In genomic region chr7:103344453-103345149, GRCh38 we compare ENCODE assay signal across 8 cellular contexts. TPM values are rescaled to one million over a fixed set of nuclear protein-coding genes. Genes with fewer than 3 reads are reported as not detected.
DNase-seq lines count a peak whose midpoint lies in the region; ATAC-seq and TF ChIP-seq lines count a peak whose summit lies in the region.

TSS of gene DNAJC2 (minus strand) at chr7:103344767. CDS start at chr7:103344622, 145 bp downstream.

- peak within 1 kb of the TSS; percentile 100 for H3K4me3 Mint-ChIP-seq in T-helper 17 cell

- H3K4me3 ChIP-seq in right atrium auricular region (peak within 1 kb of the TSS; percentile 79 to 94), psoas muscle (peak within 1 kb of the TSS; percentile 77), urinary bladder (ENCODE audit: low read depth, low read length) (peak within 1 kb of the TSS; percentile 83)

- peaks cover 42% of the 10 kb centered on the region for H3K4me1 Mint-ChIP-seq in T-helper 17 cell

- H3K27ac Mint-ChIP-seq in T-helper 17 cell = peak within 1 kb of the TSS; percentile 99

- no peaks in the 10 kb centered on the region for H3K9me3 ChIP-seq in T-helper 17 cell (ENCODE audit: control insufficient read depth, low read length, poor library complexity, severe bottlenecking)
- H3K9me3 ChIP-seq in right atrium auricular region = no peaks in the 10 kb centered on the region
- H3K9me3 ChIP-seq in psoas muscle = no peaks in the 10 kb centered on the region

- H3K27me3 ChIP-seq in right atrium auricular region = no peaks in the 10 kb centered on the region
- H3K27me3 ChIP-seq in psoas muscle (ENCODE audit: insufficient read depth in 3 of 3, low read length in 2 of 3) = no peaks in the 10 kb centered on the region

- TF ChIP-seq CTCF in right atrium auricular region (IDR thresholded peaks at IDR 0.05) (no peak), psoas muscle (IDR thresholded peaks at IDR 0.05) (no peak)

- ATAC-seq in GM18498 (IDR thresholded peaks at IDR 0.05; ENCODE audit: unreplicated experiment) (peak; percentile 81), HG02885 (IDR thresholded peaks at IDR 0.05; ENCODE audit: poor library complexity, unreplicated experiment) (peak; percentile 80), T-helper 17 cell (peak; percentile 88), psoas muscle (peak; percentile 89 to 94 (median 92))

- H3K27me3 Mint-ChIP-seq in T-helper 17 cell = no peaks in the 10 kb centered on the region

- DNase-seq in NCI-H1694 (lab: John Stamatoyannopoulos, UW) (peak; percentile 85), T-helper 17 cell (peak; percentile 63 to 76 (median 70)), amygdala (lab: John Stamatoyannopoulos, UW) (peak in 55 of 56 donors; percentile 17 to 90 (median 75)), right atrium auricular region (ENCODE audit: low spot score) (peak; percentile 86), psoas muscle (peak; percentile 88 to 92)

- H3K27ac ChIP-seq in right atrium auricular region = peak within 1 kb of the TSS; percentile 75 to 83
- peak within 1 kb of the TSS; percentile 86 for H3K27ac ChIP-seq in psoas muscle
- peak within 1 kb of the TSS; percentile 77 for H3K27ac ChIP-seq in urinary bladder (ENCODE audit: low read depth)

- 6 to 9% (median 7%) methylated on average over 42 to 43 of the region's 43 CpGs for WGBS in psoas muscle, 3 donors
- WGBS in urinary bladder = 9% methylated on average over 43 of the region's 43 CpGs

- H3K36me3 Mint-ChIP-seq in T-helper 17 cell (ENCODE audit: low read depth) = peaks cover 5% of the 10 kb centered on the region

- intact Hi-C loops in psoas muscle (cut with DNase I) = loop anchor here (2.0 to 5.0 kb wide), 2 partner anchors 47 to 48 kb away; partner anchors contain the start of gene PMPCB (in 2 of the 2)

- H3K4me1 ChIP-seq in right atrium auricular region (peaks cover 0 to 52% of the 10 kb centered on the region in 2 donors), psoas muscle (peaks cover 30% of the 10 kb centered on the region), urinary bladder (ENCODE audit: insufficient read depth) (peaks cover 2% of the 10 kb centered on the region)

- H3K36me3 ChIP-seq in right atrium auricular region (peaks cover 8% of the 10 kb centered on the region), psoas muscle (ENCODE audit: insufficient read depth in 1 of 2, low read depth in 1 of 2) (peaks cover 0 to 27% of the 10 kb centered on the region in 2 donors), urinary bladder (ENCODE audit: insufficient read depth) (no peaks in the 10 kb centered on the region)

RNA-seq across cellular contexts. Expression of gene DNAJC2, which starts in this region (rescaled TPM):
- 10 to 100 TPM; 56.1 to 65.3 TPM for total RNA-seq in T-helper 17 cell
- 10 to 100 TPM in 1 of 2 donors, 1 to 10 TPM in 1; 7.7 to 14.4 TPM for total RNA-seq in right atrium auricular region
- total RNA-seq in psoas muscle = 10 to 100 TPM; 19.8 to 33.3 (median 32.7) TPM
- 100 to 1,000 TPM in 1 of 3 donors, 10 to 100 TPM in 2; 39.1 to 115 (median 78.4) TPM for polyA plus RNA-seq in psoas muscle
- total RNA-seq in urinary bladder = 21.9 TPM
- 16.7 TPM for polyA plus RNA-seq in urinary bladder

Comparison
In these comparisons a context has a peak if more than half of its experiments do, and no peak if none do; other contexts are left out.
1. Peak in every context shown above with its lines: DNase-seq, ATAC-seq, H3K4me3 ChIP-seq and H3K27ac ChIP-seq.